ENCODE assay signal across 28 cellular contexts in the genomic region with DNA sequence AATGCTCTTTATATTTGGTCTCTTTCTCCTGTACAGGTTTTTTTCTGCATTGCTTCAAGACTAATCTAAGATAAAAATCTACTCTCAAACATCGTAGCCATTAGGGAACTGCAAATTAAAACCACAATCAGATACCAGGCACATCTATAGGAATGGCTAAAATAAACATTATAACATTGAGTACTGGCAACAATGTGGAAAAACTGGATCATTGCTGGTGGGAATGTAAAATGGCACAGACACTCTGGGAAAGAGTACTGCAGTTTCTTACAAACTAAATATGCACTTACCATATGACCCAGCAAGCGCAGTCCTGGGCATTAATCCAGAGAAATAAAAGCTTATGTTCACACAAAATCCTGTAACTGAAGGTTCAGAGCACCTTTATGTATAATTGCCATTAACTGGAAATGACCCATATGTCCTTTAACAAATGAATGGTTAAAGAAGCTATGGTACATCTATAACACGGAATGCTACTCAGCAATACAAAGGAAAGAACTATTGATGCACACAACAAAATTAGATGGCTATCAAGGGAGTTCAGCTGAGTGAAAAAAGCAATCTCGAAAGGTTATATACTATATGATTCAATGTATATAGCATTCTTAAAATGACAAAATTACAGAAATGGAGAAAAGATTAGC. TPM values are rescaled to one million over a fixed set of nuclear protein-coding genes. Genes with fewer than 3 reads are reported as not detected.
"Had no signal": no experiment of that assay in that cellular context is flagged by ENCODE, and none has a peak within 500 bp of the region (broad histone marks: within the 10 kb centered on the region; RNA-seq: fewer than 3 reads in every experiment).

No MANE protein-coding gene starts in this region.

- DNase-seq: activated CD4-positive, alpha-beta T cell treated with anti-CD3 and anti-CD28 coated beads for 4 hours; activated CD8-positive, alpha-beta memory T cell treated with anti-CD3 and anti-CD28 coated beads, Interleukin-2, amount 50 U/mL, for 48 hours; activated CD8-positive, alpha-beta T cell treated with anti-CD3 and anti-CD28 coated beads for 36 hours; activated naive CD4-positive, alpha-beta T cell treated with Interleukin-2 at 50 U/mL for 16 hours; activated naive CD8-positive, alpha-beta T cell treated with anti-CD3 and anti-CD28 coated beads, Interleukin-2, amount 50 U/mL, for 24 hours; activated T-cell treated with anti-CD3 and anti-CD28 coated beads, Interleukin-2, amount 50 U/mL, for 1 hour; amniotic stem cell; body of pancreas; central memory CD4-positive, alpha-beta T cell; KG1; NCI-H1092; NCI-H1417; NCI-H1930; NCI-H2171 treated with DMSO at 0.1 percent for 48 hours; NCI-H226; NCI-H526; NCI-H82; SHP77; T-helper 1 cell had no signal

- H3K9me3 Mint-ChIP-seq: activated CD8-positive, alpha-beta T cell treated with anti-CD3 and anti-CD28 coated beads for 36 hours; activated naive CD4-positive, alpha-beta T cell treated with anti-CD3 and anti-CD28 coated beads, Interleukin-2, amount 50 U/mL, for 72 hours; activated naive CD8-positive, alpha-beta T cell treated with anti-CD3 and anti-CD28 coated beads, Interleukin-2, amount 50 U/mL, for 24 hours had no signal

- H3K27me3 Mint-ChIP-seq: activated CD8-positive, alpha-beta T cell treated with anti-CD3 and anti-CD28 coated beads for 36 hours; activated naive CD8-positive, alpha-beta T cell treated with anti-CD3 and anti-CD28 coated beads, Interleukin-2, amount 50 U/mL, for 24 hours had no signal

- H3K27ac Mint-ChIP-seq: activated CD8-positive, alpha-beta T cell treated with anti-CD3 and anti-CD28 coated beads for 36 hours; activated naive CD4-positive, alpha-beta T cell treated with anti-CD3 and anti-CD28 coated beads, Interleukin-2, amount 50 U/mL, for 72 hours; activated naive CD8-positive, alpha-beta T cell treated with anti-CD3 and anti-CD28 coated beads, Interleukin-2, amount 50 U/mL, for 24 hours had no signal

- H3K4me3 ChIP-seq: ascending aorta, body of pancreas had no signal

- H3K36me3 Mint-ChIP-seq: activated naive CD4-positive, alpha-beta T cell treated with anti-CD3 and anti-CD28 coated beads, Interleukin-2, amount 50 U/mL, for 72 hours had no signal

- ATAC-seq: activated CD4-positive, CD25-positive, alpha-beta regulatory T cell treated with anti-CD3 and anti-CD28 coated beads, Interleukin-2, amount 50 U/mL, for 24 hours; activated CD8-positive, alpha-beta T cell treated with anti-CD3 and anti-CD28 coated beads for 36 hours; activated naive CD4-positive, alpha-beta T cell treated with anti-CD3 and anti-CD28 coated beads, Interleukin-2, amount 50 U/mL, for 72 hours; activated naive CD8-positive, alpha-beta T cell treated with anti-CD3 and anti-CD28 coated beads, Interleukin-2, amount 50 U/mL, for 24 hours; body of pancreas had no signal

- H3K9me3 ChIP-seq: ascending aorta, body of pancreas had no signal

- H3K27ac ChIP-seq: ascending aorta, body of pancreas had no signal

- H3K27me3 ChIP-seq: ascending aorta, body of pancreas had no signal

- H3K4me3 Mint-ChIP-seq: activated CD8-positive, alpha-beta T cell treated with anti-CD3 and anti-CD28 coated beads for 36 hours; activated naive CD8-positive, alpha-beta T cell treated with anti-CD3 and anti-CD28 coated beads, Interleukin-2, amount 50 U/mL, for 24 hours had no signal

RNA-seq across cellular contexts. Expression of gene HTR3D, which starts 20.2 kb away (rescaled TPM):
- total RNA-seq: activated CD8-positive, alpha-beta T cell treated with anti-CD3 and anti-CD28 coated beads for 36 hours; activated naive CD4-positive, alpha-beta T cell treated with anti-CD3 and anti-CD28 coated beads, Interleukin-2, amount 50 U/mL, for 72 hours; ascending aorta; body of pancreas; bronchial epithelial cell; LHCN-M2; MCF 10A; NCI-H460; OCI-LY7; T-helper 2 cell treated with Interferon-gamma antibody and Interleukin-4, amounts not matched to agents 100 ng/mL and 5 ng/mL, for 36 hours had no signal

RNA-seq across cellular contexts. Expression of gene HTR3C, which starts 41.5 kb away (rescaled TPM):
- total RNA-seq: activated CD8-positive, alpha-beta T cell treated with anti-CD3 and anti-CD28 coated beads for 36 hours; activated naive CD4-positive, alpha-beta T cell treated with anti-CD3 and anti-CD28 coated beads, Interleukin-2, amount 50 U/mL, for 72 hours; ascending aorta; body of pancreas; bronchial epithelial cell; LHCN-M2; MCF 10A; NCI-H460; OCI-LY7; T-helper 2 cell treated with Interferon-gamma antibody and Interleukin-4, amounts not matched to agents 100 ng/mL and 5 ng/mL, for 36 hours had no signal
